In the genomic region with DNA sequence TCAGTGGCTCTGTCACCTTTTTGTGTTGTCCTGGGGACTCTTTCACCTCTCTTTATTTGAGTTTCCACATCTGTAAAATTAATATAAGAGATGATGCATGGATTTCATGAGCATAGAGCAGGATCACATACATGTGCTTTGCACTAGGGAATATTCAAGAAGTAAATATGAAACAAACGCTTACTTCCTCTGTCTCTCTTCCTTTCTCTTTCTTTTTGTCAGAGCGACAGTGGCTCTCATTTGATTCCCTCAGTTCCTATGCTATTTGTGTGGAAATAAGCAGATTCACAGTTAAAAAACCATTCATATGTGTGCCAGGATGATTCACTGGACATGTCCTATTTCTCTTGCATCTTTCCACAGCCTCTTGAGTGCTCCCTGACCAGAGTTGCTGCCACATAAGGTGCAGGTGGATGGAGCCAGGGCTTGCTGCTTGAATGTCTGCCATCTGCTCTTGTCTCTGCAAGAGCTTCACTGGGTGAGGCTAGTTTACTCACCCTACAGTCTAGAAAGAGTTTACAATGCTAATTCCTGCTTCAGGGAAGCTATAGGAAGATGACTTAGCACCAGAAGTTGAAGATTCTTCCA, we compare ENCODE assay signal across 8 cellular contexts.
DNase-seq lines count a peak whose midpoint lies in the region; ATAC-seq, FAIRE-seq and TF ChIP-seq lines count a peak whose summit lies in the region.

No MANE protein-coding gene starts in this region.

- intact Hi-C loops in ascending aorta (cut with DNase I), result loop anchor here (10.0 kb wide), 1 partner anchor 410 kb away; no protein-coding TSS in a partner anchor

- TF ChIP-seq CTCF in fibroblast of the aortic adventitia (IDR thresholded peaks at IDR 0.05; ENCODE audit: insufficient read depth, low read length) (no peak), ascending aorta (IDR thresholded peaks at IDR 0.05) (no peak)

- no peaks in the 10 kb centered on the region for H3K27me3 ChIP-seq in ascending aorta

- H3K4me3 ChIP-seq in fibroblast of the aortic adventitia (ENCODE audit: low read depth, low read length) (no peak overlapping the region), ascending aorta (no peak overlapping the region)

- peaks cover 15 to 22% of the 10 kb centered on the region in 2 donors for H3K4me1 ChIP-seq in ascending aorta

- FAIRE-seq in GM18507 (lab: Jason Lieb, UNC) (peak; percentile 38), HTR-8/SVneo (lab: Jason Lieb, UNC) (no peak)

- DNase-seq in GM18507 (ENCODE audit: extremely low spot score, insufficient read length, low read depth) (no peak), fibroblast of the aortic adventitia (ENCODE audit: low read depth) (peak; percentile 26), ascending aorta (ENCODE audit: low spot score in 2 of 2) (no peak), HTR-8/SVneo (ENCODE audit: insufficient read length, low spot score) (no peak), NCI-H187 treated with DMSO at 0.1 percent for 48 hours (lab: John Stamatoyannopoulos, UW) (no peak), midbrain (lab: John Stamatoyannopoulos, UW) (no peak)

- H3K36me3 ChIP-seq in KOPT-K1 (ENCODE audit: insufficient read depth, low read length), result no peaks in the 10 kb centered on the region
- H3K36me3 ChIP-seq in ascending aorta, result no peaks in the 10 kb centered on the region

- H3K9me3 ChIP-seq in KOPT-K1 (ENCODE audit: insufficient read depth, low read length, poor library complexity, severe bottlenecking), result no peaks in the 10 kb centered on the region
- H3K9me3 ChIP-seq in ascending aorta, result no peaks in the 10 kb centered on the region

- H3K27ac ChIP-seq in KOPT-K1 (ENCODE audit: low read depth, low read length, poor library complexity, severe bottlenecking), result peak overlapping the region; percentile 94
- peak overlapping the region in 1 of 2 donors; percentile 78 for H3K27ac ChIP-seq in ascending aorta

- peak; percentile 73 for ATAC-seq in GM21619 (IDR thresholded peaks at IDR 0.05; ENCODE audit: unreplicated experiment)
